ENCODE assay signal across 33 cellular contexts in the genomic region with DNA sequence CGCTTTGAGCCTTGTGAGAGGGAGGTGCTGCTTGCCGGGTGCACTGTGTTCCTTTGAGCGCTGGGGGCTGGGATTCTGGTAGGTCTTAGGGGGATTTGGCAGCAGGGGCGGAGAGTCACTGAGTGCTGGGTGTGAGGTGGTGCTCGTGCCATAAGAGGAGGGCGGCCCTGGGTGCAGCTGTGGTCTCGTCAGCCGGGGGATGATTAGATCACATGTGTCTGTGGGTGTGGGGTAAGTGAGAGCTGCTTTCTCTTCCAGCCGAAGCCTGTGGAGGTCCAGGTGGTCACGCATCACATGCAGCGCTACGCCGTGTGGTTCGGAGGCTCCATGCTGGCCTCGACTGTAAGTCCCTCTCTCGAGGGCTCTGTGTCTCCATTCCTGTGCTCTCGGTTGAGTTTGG.
"Had no signal": no experiment of that assay in that cellular context is flagged by ENCODE, and none has a peak within 500 bp of the region (broad histone marks: within the 10 kb centered on the region; RNA-seq: fewer than 3 reads in every experiment).

No MANE protein-coding gene starts in this region.

- H3K4me3 Mint-ChIP-seq: activated CD4-positive, alpha-beta T cell treated with anti-CD3 and anti-CD28 coated beads, Interleukin-2, amount 10 ng/mL, durations not matched to agents 24 days and 14 days; activated naive CD4-positive, alpha-beta T cell treated with anti-CD3 and anti-CD28 coated beads for 36 hours; activated T-cell treated with anti-CD3 and anti-CD28 coated beads, Interleukin-2, amount 50 U/mL, for 4 hours; activated T-helper 1 cell treated with anti-CD3 and anti-CD28 coated beads, Interleukin-12 subunit alpha, Interleukin-12 subunit beta, Interleukin-2, Interleukin-4 antibody, amounts not matched to agents 30 ng/mL and 10 ng/mL and 1 ng/mL, durations not matched to agents 14 hours and 24 hours and 36 hours had no signal

- H3K9me3 Mint-ChIP-seq: activated CD4-positive, alpha-beta T cell treated with anti-CD3 and anti-CD28 coated beads, Interleukin-2, amount 10 ng/mL, durations not matched to agents 24 days and 14 days; activated naive CD4-positive, alpha-beta T cell treated with anti-CD3 and anti-CD28 coated beads for 36 hours; activated naive CD4-positive, alpha-beta T cell treated with anti-CD3 and anti-CD28 coated beads, Interleukin-2, amount 50 U/mL, for 72 hours; activated T-cell treated with anti-CD3 and anti-CD28 coated beads, Interleukin-2, amount 50 U/mL, for 4 hours; activated T-helper 1 cell treated with anti-CD3 and anti-CD28 coated beads, Interleukin-12 subunit alpha, Interleukin-12 subunit beta, Interleukin-2, Interleukin-4 antibody, amounts not matched to agents 30 ng/mL and 10 ng/mL and 1 ng/mL, durations not matched to agents 14 hours and 24 hours and 36 hours had no signal

- H3K27ac ChIP-seq: adrenal gland, body of pancreas, breast epithelium, KMS-11, PC-9, RWPE1, SK-N-MC, WERI-Rb-1 had no signal

- H3K9me3 ChIP-seq: adrenal gland, body of pancreas, breast epithelium had no signal

- H3K9ac ChIP-seq: KMS-11 had no signal

- H3K27ac Mint-ChIP-seq: activated CD4-positive, alpha-beta T cell treated with anti-CD3 and anti-CD28 coated beads, Interleukin-2, amount 10 ng/mL, durations not matched to agents 24 days and 14 days; activated naive CD4-positive, alpha-beta T cell treated with anti-CD3 and anti-CD28 coated beads for 36 hours; activated T-helper 1 cell treated with anti-CD3 and anti-CD28 coated beads, Interleukin-12 subunit alpha, Interleukin-12 subunit beta, Interleukin-2, Interleukin-4 antibody, amounts not matched to agents 30 ng/mL and 10 ng/mL and 1 ng/mL, durations not matched to agents 14 hours and 24 hours and 36 hours had no signal

- H2AFZ ChIP-seq: PC-9 had no signal

- H3K27me3 ChIP-seq: adrenal gland, body of pancreas, breast epithelium had no signal

- H3K36me3 ChIP-seq: adrenal gland, breast epithelium, WERI-Rb-1 had no signal

- H3K4me2 ChIP-seq: KMS-11, PC-9 had no signal

- H3K4me1 ChIP-seq: adrenal gland, body of pancreas, breast epithelium had no signal

- H3K27me3 Mint-ChIP-seq: activated CD4-positive, alpha-beta T cell treated with anti-CD3 and anti-CD28 coated beads, Interleukin-2, amount 10 ng/mL, durations not matched to agents 24 days and 14 days had no signal

- H3K4me3 ChIP-seq: adrenal gland, body of pancreas, breast epithelium, PC-9, SK-N-MC had no signal

- H3K4me1 Mint-ChIP-seq: activated CD4-positive, alpha-beta T cell treated with anti-CD3 and anti-CD28 coated beads, Interleukin-2, amount 10 ng/mL, durations not matched to agents 24 days and 14 days had no signal

- DNase-seq: activated CD4-positive, alpha-beta T cell treated with anti-CD3 and anti-CD28 coated beads for 1 hour; activated CD4-positive, alpha-beta T cell treated with anti-CD3 and anti-CD28 coated beads, Interleukin-2, amount 10 ng/mL, durations not matched to agents 24 days and 14 days; activated CD4-positive, alpha-beta T cell treated with anti-CD3 and anti-CD28 coated beads, Interleukin-2, amount 50 U/mL, for 4 hours; activated CD4-positive, CD25-positive, alpha-beta regulatory T cell; activated CD8-positive, alpha-beta memory T cell treated with anti-CD3 and anti-CD28 coated beads, Interleukin-2, amount 50 U/mL, for 4 hours; activated gamma-delta T cell treated with Interleukin-2 at 50 U/mL for 16 hours; activated naive CD4-positive, alpha-beta T cell treated with anti-CD3 and anti-CD28 coated beads for 36 hours; activated T-cell treated with anti-CD3 and anti-CD28 coated beads for 4 hours; activated T-cell treated with anti-CD3 and anti-CD28 coated beads, Interleukin-2, amount 50 U/mL, for 4 hours; adrenal gland; body of pancreas; MM.1S; MV-4-11; NCI-H1092; NCI-H1436 treated with DMSO at 0.1 percent for 48 hours; NCI-H187; NCI-H2029 treated with DMSO at 0.1 percent for 48 hours; NCI-H2107; NCI-H2171; NCI-H510A; NCI-H526; NCI-H748 treated with DMSO at 0.1 percent for 48 hours; NK-92 treated with Interleukin-12 subunit alpha and Interleukin-12 subunit beta, amount 100 ng/mL, for 24 hours; Right ventricle myocardium superior; T1000; WERI-Rb-1 had no signal

- ATAC-seq: activated naive CD4-positive, alpha-beta T cell treated with anti-CD3 and anti-CD28 coated beads, Interleukin-2, amount 50 U/mL, for 72 hours; activated T-cell treated with anti-CD3 and anti-CD28 coated beads, Interleukin-2, amount 50 U/mL, for 4 hours; body of pancreas had no signal
